ENCODE assay signal across 8 cellular contexts in genomic region chr4:110211007-110211769, GRCh38. TPM values are rescaled to one million over a fixed set of nuclear protein-coding genes. Genes with fewer than 3 reads are reported as not detected.
A peak's percentile ranks its signal among the peaks of the same experiment; 100 is the strongest.
DNase-seq lines count a peak whose midpoint lies in the region; ATAC-seq, FAIRE-seq and TF ChIP-seq lines count a peak whose summit lies in the region.

No MANE protein-coding gene starts in this region.

- H3K36me3 ChIP-seq in Caco-2 (ENCODE audit: control insufficient read depth, insufficient read depth, low read length) (no peaks in the 10 kb centered on the region), astrocyte (ENCODE audit: insufficient read depth, low read length) (no peaks in the 10 kb centered on the region), tibial artery (no peaks in the 10 kb centered on the region)

- H3K4me3 ChIP-seq in Caco-2 (ENCODE audit: low read depth, low read length) = no peak overlapping the region
- no peak overlapping the region for H3K4me3 ChIP-seq in astrocyte (ENCODE audit: insufficient read depth, low read depth, low read length)
- H3K4me3 ChIP-seq in tibial artery = no peak overlapping the region

- POLR2A ChIA-PET in Caco-2 (lab: Charles Lee) = no interaction called here

- intact Hi-C loops in Caco-2 (cut with micrococcal nuclease; ENCODE audit: unreplicated experiment) = loop anchor here (1.0 to 5.0 kb wide), 3 partner anchors 161 to 306 kb away; no protein-coding TSS in a partner anchor
- intact Hi-C loops in tibial artery (cut with DNase I; ENCODE audit: low total_unique reads) = loop anchor here (5.0 kb wide), 1 partner anchor 159 kb away; no protein-coding TSS in a partner anchor

- H3K9me3 Mint-ChIP-seq in Caco-2 (ENCODE audit: unreplicated experiment) (no peaks in the 10 kb centered on the region), astrocyte (ENCODE audit: unreplicated experiment) (no peaks in the 10 kb centered on the region)

- TF ChIP-seq CTCF in Caco-2 (IDR thresholded peaks at IDR 0.05; ENCODE audit: insufficient read depth in 1 of 2, low read depth in 1 of 2, low read length in 1 of 2, severe bottlenecking in 1 of 2, unreplicated experiment in 1 of 2) = peak; percentile 49 to 79
- peak; percentile 87 for TF ChIP-seq CTCF in astrocyte (IDR thresholded peaks at IDR 0.05; ENCODE audit: insufficient read depth, low read depth, low read length)
- TF ChIP-seq CTCF in tibial artery (IDR thresholded peaks at IDR 0.05) = peak; percentile 62 to 78

- H3K27me3 Mint-ChIP-seq in Caco-2 (ENCODE audit: insufficient read depth, unreplicated experiment) (no peaks in the 10 kb centered on the region), astrocyte (ENCODE audit: low read depth, unreplicated experiment) (no peaks in the 10 kb centered on the region)

- no peak overlapping the region for H3K9ac ChIP-seq in astrocyte (ENCODE audit: low read length)

- H4K20me1 ChIP-seq in astrocyte (ENCODE audit: insufficient read depth, low read length) = no peaks in the 10 kb centered on the region

- peak; percentile 48 for ATAC-seq in GM18520 (IDR thresholded peaks at IDR 0.05; ENCODE audit: unreplicated experiment)
- ATAC-seq in HG02981 (IDR thresholded peaks at IDR 0.05; ENCODE audit: unreplicated experiment) = peak; percentile 88
- ATAC-seq in HG02840 (IDR thresholded peaks at IDR 0.05; ENCODE audit: low FRiP score, unreplicated experiment) = no peak

- H3K36me3 Mint-ChIP-seq in Caco-2 (ENCODE audit: insufficient read depth, unreplicated experiment) = no peaks in the 10 kb centered on the region
- no peaks in the 10 kb centered on the region for H3K36me3 Mint-ChIP-seq in astrocyte (ENCODE audit: low read depth, unreplicated experiment)

- DNase-seq in Caco-2 (peak; percentile 32 to 36), NCI-H82 (lab: John Stamatoyannopoulos, UW) (peak; percentile 50), astrocyte (ENCODE audit: low read depth) (peak; percentile 33), iris pigment epithelial cell (ENCODE audit: low read depth) (peak; percentile 65), tibial artery (no peak)

- H3K4me1 Mint-ChIP-seq in Caco-2 (ENCODE audit: low read depth, unreplicated experiment) (no peaks in the 10 kb centered on the region), astrocyte (ENCODE audit: low read depth, unreplicated experiment) (no peaks in the 10 kb centered on the region)

- no peak for FAIRE-seq in astrocyte (lab: Jason Lieb, UNC)

- CTCF ChIA-PET in Caco-2 (lab: Charles Lee) = interaction anchor here (0.6 kb wide), 1 partner anchor 15 kb away, joined by 3 read pairs; no protein-coding TSS in a partner anchor

- H3K4me2 ChIP-seq in astrocyte (ENCODE audit: low read length) = no peak overlapping the region

- H3K27ac ChIP-seq in astrocyte (ENCODE audit: low read depth, low read length) (no peak overlapping the region), tibial artery (no peak overlapping the region)

- no peaks in the 10 kb centered on the region for H3K9me3 ChIP-seq in Caco-2
- H3K9me3 ChIP-seq in astrocyte (ENCODE audit: insufficient read depth, low read depth, low read length) = no peaks in the 10 kb centered on the region
- no peaks in the 10 kb centered on the region for H3K9me3 ChIP-seq in tibial artery

- no TSS peak for BruUV-seq in Caco-2 (replicated peaks; lab: Mats Ljungman, UMichigan)

- no peaks in the 10 kb centered on the region for H3K4me1 ChIP-seq in Caco-2
- H3K4me1 ChIP-seq in astrocyte (ENCODE audit: insufficient read depth, low read length) = no peaks in the 10 kb centered on the region
- H3K4me1 ChIP-seq in tibial artery = no peaks in the 10 kb centered on the region

- no peaks in the 10 kb centered on the region for H3K79me2 ChIP-seq in astrocyte (ENCODE audit: insufficient read depth, low read length)

- H3K27me3 ChIP-seq in Caco-2 (replicated peaks; ENCODE audit: control insufficient read depth, insufficient read depth, low read length) (no peaks in the 10 kb centered on the region), astrocyte (ENCODE audit: insufficient read depth, low read length) (no peaks in the 10 kb centered on the region), tibial artery (no peaks in the 10 kb centered on the region)

- H3K27ac Mint-ChIP-seq in Caco-2 (ENCODE audit: unreplicated experiment) (no peak overlapping the region), astrocyte (ENCODE audit: unreplicated experiment) (no peak overlapping the region)

- H2AFZ ChIP-seq in astrocyte (ENCODE audit: low read depth, low read length) = no peak overlapping the region

- H3K4me3 Mint-ChIP-seq in Caco-2 (ENCODE audit: unreplicated experiment) (no peak overlapping the region), astrocyte (ENCODE audit: unreplicated experiment) (no peak overlapping the region)

RNA-seq across cellular contexts. Expression of gene ELOVL6, which starts 12.8 kb away (rescaled TPM):
- total RNA-seq in Caco-2 (2022) (9.3 and 9.5 TPM in 2 replicates), astrocyte (19.2 and 25.5 TPM in 2 replicates)

Comparison
In these comparisons a context has a peak if more than half of its experiments do, and no peak if none do; other contexts are left out.
1. DNase-seq: peak in Caco-2 (2 of 2), NCI-H82 (single experiment), astrocyte (single experiment) and iris pigment epithelial cell (single experiment); none in tibial artery (0 of 2).
2. Peak in every context shown above with its lines, with median percentiles within 50 percentile points of each other: CTCF ChIP-seq.